ENCODE assay signal across 12 cellular contexts in the genomic region with DNA sequence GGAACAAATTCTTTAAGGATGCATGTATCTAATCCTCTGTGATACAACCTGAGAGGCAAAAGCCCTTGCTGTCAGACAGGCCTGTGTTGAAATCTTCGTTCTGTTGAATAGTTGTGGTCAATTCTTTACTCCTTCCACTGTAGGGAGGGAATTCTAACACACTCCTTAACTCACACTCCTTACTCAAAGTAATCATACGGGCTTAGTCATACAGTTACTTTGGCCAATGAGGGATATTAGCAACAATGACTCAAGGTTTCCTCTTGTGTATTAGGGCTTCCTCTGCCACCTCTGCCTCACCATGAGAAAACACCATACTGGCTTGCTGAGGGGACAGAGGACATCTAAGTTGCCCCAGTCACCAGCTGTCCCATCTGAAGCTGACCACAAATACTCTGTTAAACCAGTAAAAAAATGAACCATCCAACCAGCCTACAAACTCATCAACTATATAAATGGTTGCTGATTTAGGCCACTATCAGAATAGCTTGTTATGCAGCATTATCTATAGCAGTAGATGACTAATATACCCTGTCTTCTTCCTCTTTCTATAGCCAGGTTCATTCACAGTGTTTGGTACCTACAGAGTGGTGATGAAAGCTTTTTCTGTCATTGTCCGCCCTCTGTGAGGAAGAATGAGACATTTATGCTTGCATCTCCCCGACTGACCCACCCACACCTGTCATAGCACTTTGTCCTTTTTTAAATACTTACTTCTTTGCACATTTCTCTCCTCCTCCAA.
A peak's percentile ranks its signal among the peaks of the same experiment; 100 is the strongest.
DNase-seq lines count a peak whose midpoint lies in the region; ATAC-seq and TF ChIP-seq lines count a peak whose summit lies in the region.
"Had no signal": no experiment of that assay in that cellular context is flagged by ENCODE, and none has a peak within 500 bp of the region (broad histone marks: within the 10 kb centered on the region; RNA-seq: fewer than 3 reads in every experiment).

No MANE protein-coding gene starts in this region.

- TF ChIP-seq CTCF in AG10803 (conservative IDR thresholded peaks at IDR 0.05; ENCODE audit: low read length), result no peak
- no peak for TF ChIP-seq CTCF in choroid plexus epithelial cell (conservative IDR thresholded peaks at IDR 0.05; ENCODE audit: low read depth, low read length)
- TF ChIP-seq CTCF in mucosa of descending colon (IDR thresholded peaks at IDR 0.05), result no peak
- no peak for TF ChIP-seq CTCF in left ventricle myocardium inferior (IDR thresholded peaks at IDR 0.05; ENCODE audit: borderline replicate concordance)

- no peak overlapping the region for H3K27ac ChIP-seq in left ventricle myocardium inferior (replicated peaks)
- H3K27ac ChIP-seq: KMS-11, upper lobe of right lung had no signal

- H3K9me3 ChIP-seq in mucosa of descending colon, result peaks cover 6% of the 10 kb centered on the region
- peaks cover 18% of the 10 kb centered on the region for H3K9me3 ChIP-seq in left ventricle myocardium inferior (replicated peaks)

- no peaks in the 10 kb centered on the region for H3K27me3 ChIP-seq in left ventricle myocardium inferior (ENCODE audit: low read depth)
- H3K27me3 ChIP-seq: upper lobe of right lung had no signal

- DNase-seq in AG10803 (ENCODE audit: low read depth), result peak; percentile 92
- peak; percentile 7 for DNase-seq in LoVo (ENCODE audit: low spot score)
- DNase-seq in choroid plexus epithelial cell (ENCODE audit: low read depth), result peak; percentile 92
- DNase-seq in mucosa of descending colon, result no peak
- no peak for DNase-seq in COLO668 (lab: John Stamatoyannopoulos, UW; ENCODE audit: unreplicated experiment)
- DNase-seq in stimulated activated naive CD4-positive, alpha-beta T cell (lab: John Stamatoyannopoulos, UW), result no peak
- DNase-seq in left ventricle myocardium inferior, result no peak
- no peak for DNase-seq in NCI-H2171 treated with DMSO at 0.1 percent for 48 hours (lab: John Stamatoyannopoulos, UW)
- DNase-seq: activated naive CD8-positive, alpha-beta T cell treated with anti-CD3 and anti-CD28 coated beads, Interleukin-2, amount 10 ng/mL, durations not matched to agents 7 days and 5 days; naive thymus-derived CD4-positive, alpha-beta T cell; upper lobe of right lung had no signal

- no peaks in the 10 kb centered on the region for H3K36me3 ChIP-seq in mucosa of descending colon (ENCODE audit: low read depth)
- H3K36me3 ChIP-seq in left ventricle myocardium inferior, result peaks cover 68% of the 10 kb centered on the region
- H3K36me3 ChIP-seq: upper lobe of right lung had no signal

- H3K4me1 ChIP-seq in mucosa of descending colon (ENCODE audit: low read depth) (no peaks in the 10 kb centered on the region), left ventricle myocardium inferior (no peaks in the 10 kb centered on the region)
- H3K4me1 ChIP-seq: upper lobe of right lung had no signal

- ATAC-seq in mucosa of descending colon, result peak; percentile 24
- ATAC-seq: naive thymus-derived CD4-positive, alpha-beta T cell; upper lobe of right lung had no signal

- intact Hi-C loops in mucosa of descending colon (cut with DNase I, micrococcal nuclease), result no loop called here
- intact Hi-C loops in left ventricle myocardium inferior (cut with micrococcal nuclease), result no loop called here

- H3K4me3 ChIP-seq in AG10803 (ENCODE audit: low read length), result no peak overlapping the region
- H3K4me3 ChIP-seq in choroid plexus epithelial cell (ENCODE audit: low read depth, low read length), result no peak overlapping the region
- H3K4me3 ChIP-seq in mucosa of descending colon, result no peak overlapping the region
- H3K4me3 ChIP-seq in left ventricle myocardium inferior, result no peak overlapping the region
- H3K4me3 ChIP-seq: upper lobe of right lung had no signal

Comparison
In these comparisons a context has a peak if more than half of its experiments do, and no peak if none do; other contexts are left out.
1. DNase-seq: peak in AG10803 (single experiment), LoVo (single experiment) and choroid plexus epithelial cell (single experiment); none in mucosa of descending colon (0 of 3), COLO668 (single experiment), stimulated activated naive CD4-positive, alpha-beta T cell (0 of 6), left ventricle myocardium inferior (single experiment) and NCI-H2171 treated with DMSO at 0.1 percent for 48 hours (single experiment).